Comparison of ENCODE assay signal across 12 cellular contexts in the genomic region with DNA sequence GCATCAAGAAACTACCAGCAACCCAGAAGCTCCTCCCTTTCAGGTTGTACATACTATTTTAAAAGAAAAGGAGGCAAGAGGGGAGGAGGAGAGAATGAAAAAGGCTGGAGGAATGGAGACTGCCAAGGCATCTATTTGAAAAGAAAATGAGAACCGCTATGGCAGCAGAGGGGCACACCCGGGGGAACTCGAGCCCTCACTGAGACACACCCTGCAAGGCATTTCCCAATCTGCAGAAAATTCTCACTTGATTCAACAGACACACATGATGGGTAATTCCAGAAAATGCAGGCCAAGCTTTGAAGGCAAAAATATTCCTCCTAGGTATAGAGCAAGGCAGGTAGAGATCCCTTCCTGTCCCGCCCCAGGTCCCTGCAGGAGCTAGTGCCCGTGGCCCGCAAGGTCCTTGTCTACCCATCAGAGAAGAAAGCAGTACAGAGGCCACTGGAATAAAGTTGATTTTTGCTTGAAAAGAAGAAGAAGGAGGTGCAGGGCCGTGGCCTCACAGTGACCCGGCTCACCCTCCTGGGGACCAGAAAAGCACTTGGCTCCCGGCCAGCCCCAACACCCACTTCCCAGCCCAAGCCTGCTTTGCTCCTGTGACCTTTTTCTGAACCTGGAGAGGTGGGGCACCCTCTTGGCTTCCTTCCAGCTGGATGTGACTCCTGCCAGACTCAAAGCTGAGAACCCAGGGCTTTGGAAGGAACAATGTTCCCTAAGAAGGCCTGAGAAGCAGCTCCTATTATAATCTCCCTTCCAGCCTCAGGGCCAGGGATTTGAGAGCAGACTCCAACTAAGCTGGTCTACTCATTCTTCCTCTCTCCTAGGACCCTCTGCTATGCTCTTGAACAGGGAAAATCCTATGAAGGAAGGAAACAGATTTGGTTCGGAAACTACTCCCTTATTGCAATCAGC.
DNase-seq lines count a peak whose midpoint lies in the region.
"Had no signal": no experiment of that assay in that cellular context is flagged by ENCODE, and none has a peak within 500 bp of the region (broad histone marks: within the 10 kb centered on the region; RNA-seq: fewer than 3 reads in every experiment).

No MANE protein-coding gene starts in this region.

- H3K4me3 ChIP-seq in subcutaneous abdominal adipose tissue (ENCODE audit: low read depth in 1 of 5, low read length in 5 of 5), result peak overlapping the region in 1 of 5 donors; percentile 8
- H3K4me3 ChIP-seq: GM12878, thoracic aorta had no signal

- no peaks in the 10 kb centered on the region for H3K36me3 ChIP-seq in subcutaneous abdominal adipose tissue (ENCODE audit: control insufficient read depth in 5 of 5, insufficient read depth in 5 of 5, low read length in 5 of 5)
- H3K36me3 ChIP-seq: thoracic aorta had no signal

- peaks cover 7 to 49% (median 45%) of the 10 kb centered on the region in 5 donors for H3K4me1 ChIP-seq in subcutaneous abdominal adipose tissue (ENCODE audit: control insufficient read depth in 5 of 5, insufficient read depth in 5 of 5, low read length in 5 of 5)

- H3K27ac ChIP-seq in subcutaneous abdominal adipose tissue (ENCODE audit: low read depth, low read length), result peak overlapping the region; percentile 38
- H3K27ac ChIP-seq: thoracic aorta had no signal

- peak; percentile 47 for DNase-seq in NCI-H82 (lab: John Stamatoyannopoulos, UW)
- no peak for DNase-seq in NCI-H82 treated with DMSO at 0.1 percent for 48 hours (lab: John Stamatoyannopoulos, UW; ENCODE audit: unreplicated experiment)
- DNase-seq in NCI-H2171 treated with DMSO at 0.1 percent for 48 hours (lab: John Stamatoyannopoulos, UW), result peak; percentile 65
- DNase-seq in foreskin melanocyte, result peak; percentile 25
- no peak for DNase-seq in activated CD4-positive, alpha-beta T cell treated with anti-CD3 and anti-CD28 coated beads for 1 hour
- DNase-seq in NCI-H446 (lab: John Stamatoyannopoulos, UW), result no peak
- no peak for DNase-seq in activated naive CD4-positive, alpha-beta T cell treated with Interleukin-2 at 50 U/mL for 16 hours
- DNase-seq: activated naive CD8-positive, alpha-beta T cell treated with anti-CD3 and anti-CD28 coated beads, Interleukin-2, amount 10 ng/mL, durations not matched to agents 7 days and 5 days; NCI-H345 had no signal

- no peak overlapping the region for H3K9ac ChIP-seq in subcutaneous abdominal adipose tissue (ENCODE audit: low read length in 5 of 5)

- H3K27me3 ChIP-seq in subcutaneous abdominal adipose tissue (ENCODE audit: control insufficient read depth in 5 of 5, insufficient read depth in 4 of 5, low read length in 5 of 5), result no peaks in the 10 kb centered on the region

- H3K9me3 ChIP-seq in subcutaneous abdominal adipose tissue (ENCODE audit: control insufficient read depth in 5 of 5, low read length in 5 of 5), result peaks cover 0 to 12% (median 10%) of the 10 kb centered on the region in 5 donors
- H3K9me3 ChIP-seq: thoracic aorta had no signal

Comparison
In these comparisons a context has a peak if more than half of its experiments do, and no peak if none do; other contexts are left out.
1. DNase-seq: peak in NCI-H82 (single experiment), NCI-H2171 treated with DMSO at 0.1 percent for 48 hours (single experiment) and foreskin melanocyte (single experiment); none in NCI-H82 treated with DMSO at 0.1 percent for 48 hours (single experiment), activated CD4-positive, alpha-beta T cell treated with anti-CD3 and anti-CD28 coated beads for 1 hour (single experiment), NCI-H446 (0 of 2) and activated naive CD4-positive, alpha-beta T cell treated with Interleukin-2 at 50 U/mL for 16 hours (single experiment).